In the genomic region with DNA sequence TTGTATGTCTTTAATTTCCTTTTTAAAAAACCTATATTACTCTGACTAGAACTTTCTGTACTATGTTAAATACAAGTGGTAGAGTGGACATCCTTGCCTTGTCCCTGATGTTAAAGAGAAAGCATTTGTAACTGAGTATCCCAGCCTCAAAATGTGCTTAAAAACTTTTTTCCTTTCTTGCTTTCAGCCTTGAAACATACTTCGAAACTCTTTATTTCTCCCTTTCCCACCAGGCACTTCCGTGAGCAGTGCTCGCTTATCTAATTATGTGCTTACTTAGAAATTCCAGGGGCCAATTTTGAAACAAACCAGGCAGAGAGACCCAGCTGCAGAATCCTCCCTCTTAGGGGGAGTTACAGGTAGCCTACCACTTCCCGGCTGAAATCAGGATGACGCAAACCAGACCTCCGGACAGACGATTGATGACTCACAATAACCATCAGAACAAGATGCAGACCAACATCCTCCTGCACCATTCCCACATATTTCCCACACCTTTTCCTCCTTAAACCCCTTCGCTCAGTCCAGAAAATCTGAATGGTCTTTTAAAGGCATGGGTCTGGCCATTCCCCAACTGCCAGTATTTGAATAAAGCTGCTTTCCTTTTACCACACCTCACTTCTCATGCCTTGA, we compare ENCODE assay signal across 11 cellular contexts. TPM values are rescaled to one million over a fixed set of nuclear protein-coding genes. Genes with fewer than 3 reads are reported as not detected.
DNase-seq lines count a peak whose midpoint lies in the region; ATAC-seq and TF ChIP-seq lines count a peak whose summit lies in the region.
"Not testable (repeated sequence)": the region's sequence is repeated elsewhere in the genome, so short reads cannot be mapped to it uniquely, and the experiment has no call there.
"Had no signal": no experiment of that assay in that cellular context is flagged by ENCODE, and none has a peak within 500 bp of the region (broad histone marks: within the 10 kb centered on the region; RNA-seq: fewer than 3 reads in every experiment).

No MANE protein-coding gene starts in this region.

- not testable (repeated sequence) for H3K27ac ChIP-seq in IMR-90 (ENCODE audit: insufficient read depth, low read length)

- H3K27me3 Mint-ChIP-seq in chondrocyte (ENCODE audit: low read depth): peaks cover 41% of the 10 kb centered on the region

- H3K4me1 Mint-ChIP-seq in chondrocyte (ENCODE audit: low read depth): not testable (repeated sequence)

- TF ChIP-seq POLR2A in IMR-90 (IDR thresholded peaks at IDR 0.05; ENCODE audit: low read depth, low read length): not testable (repeated sequence)

- POLR2A ChIA-PET in IMR-90 (lab: Charles Lee; ENCODE audit: unreplicated experiment): not testable (repeated sequence)

- intact Hi-C loops in IMR-90 (cut with micrococcal nuclease); sciatic nerve (cut with DNase I): not testable (repeated sequence)

- H2AK9ac ChIP-seq in IMR-90 (replicated peaks; ENCODE audit: low read depth, low read length, poor library complexity): not testable (repeated sequence)

- BruUV-seq in IMR-90 (replicated peaks; lab: Mats Ljungman, UMichigan): not testable (repeated sequence)

- H3K18ac ChIP-seq in IMR-90 (ENCODE audit: low read depth, low read length): not testable (repeated sequence)

- H3K9me3 ChIP-seq in IMR-90 (ENCODE audit: control insufficient read depth, insufficient read depth, low read length): not testable (repeated sequence)

- not testable (repeated sequence) for H3K9ac ChIP-seq in IMR-90 (ENCODE audit: low read depth, low read length)

- not testable (repeated sequence) for H3K4me1 ChIP-seq in IMR-90 (ENCODE audit: control insufficient read depth, insufficient read depth, low read length)

- H3K9me3 Mint-ChIP-seq in chondrocyte (ENCODE audit: low read depth): not testable (repeated sequence)

- not testable (repeated sequence) for H2BK20ac ChIP-seq in IMR-90 (ENCODE audit: low read depth, low read length)

- H3K56ac ChIP-seq in IMR-90 (ENCODE audit: extremely low read depth, insufficient read depth, low read length): not testable (repeated sequence)

- ATAC-seq in IMR-90 (ENCODE audit: low read depth); sciatic nerve: not testable (repeated sequence)

- in situ Hi-C loops in IMR-90 (cut with MboI; ENCODE audit: low sequenced_read_pairs): not testable (repeated sequence)

- not testable (repeated sequence) for H3K23ac ChIP-seq in IMR-90 (ENCODE audit: low read depth, low read length)

- not testable (repeated sequence) for H4K91ac ChIP-seq in IMR-90 (ENCODE audit: insufficient read depth, low read depth, low read length)

- not testable (repeated sequence) for H2AFZ ChIP-seq in IMR-90 (replicated peaks; ENCODE audit: low read length, poor library complexity)

- H3K79me1 ChIP-seq in IMR-90 (ENCODE audit: low read depth in 1 of 2, low read length in 2 of 2): not testable (repeated sequence)

- not testable (repeated sequence) for H3K14ac ChIP-seq in IMR-90 (replicated peaks; ENCODE audit: low read depth, low read length)

- not testable (repeated sequence) for H2AK5ac ChIP-seq in IMR-90 (ENCODE audit: low read depth, low read length)

- H2BK5ac ChIP-seq in IMR-90 (ENCODE audit: low read depth, low read length, poor library complexity, severe bottlenecking): not testable (repeated sequence)

- not testable (repeated sequence) for TF ChIP-seq CTCF in IMR-90 (conservative IDR thresholded peaks at IDR 0.05; ENCODE audit: low read depth, low read length); chondrocyte (IDR thresholded peaks at IDR 0.05); fibroblast of villous mesenchyme (IDR thresholded peaks at IDR 0.05; ENCODE audit: insufficient read depth, low read depth, low read length)

- 9% methylated on average over 4 of the region's 8 CpGs; no CpG with 5 or more reads in 1 of the 2 experiments for WGBS in IMR-90 (ENCODE audit: extremely low coverage in 2 of 2, insufficient read length in 1 of 2), 2 experiments

- H4K8ac ChIP-seq in IMR-90 (ENCODE audit: low read depth in 2 of 2, low read length in 2 of 2): not testable (repeated sequence)

- not testable (repeated sequence) for H3K4me2 ChIP-seq in IMR-90 (ENCODE audit: low read depth, low read length)

- H3K4me3 ChIP-seq in IMR-90 (ENCODE audit: insufficient read depth, low read depth, low read length); fibroblast of villous mesenchyme (ENCODE audit: low read depth, low read length): not testable (repeated sequence)

- not testable (repeated sequence) for H3K9me1 ChIP-seq in IMR-90 (ENCODE audit: insufficient read depth, low read length)

- H2BK15ac ChIP-seq in IMR-90 (ENCODE audit: low read depth, low read length): not testable (repeated sequence)

- not testable (repeated sequence) for H3K36me3 Mint-ChIP-seq in chondrocyte (ENCODE audit: low read depth)

- not testable (repeated sequence) for H2BK120ac ChIP-seq in IMR-90 (ENCODE audit: low read depth, low read length)

- dilution Hi-C loops in IMR-90 (cut with HindIII; ENCODE audit: low sequenced_read_pairs, unreplicated experiment): not testable (repeated sequence)

- H4K5ac ChIP-seq in IMR-90 (ENCODE audit: low read depth, low read length): not testable (repeated sequence)

- not testable (repeated sequence) for H4K20me1 ChIP-seq in IMR-90 (ENCODE audit: insufficient read depth, low read length)

- not testable (repeated sequence) for H3K27me3 ChIP-seq in IMR-90 (ENCODE audit: control insufficient read depth, insufficient read depth, low read length)

- H3K4me3 Mint-ChIP-seq in chondrocyte (ENCODE audit: unreplicated experiment): not testable (repeated sequence)

- H3K27ac Mint-ChIP-seq in chondrocyte (ENCODE audit: unreplicated experiment): peak overlapping the region; percentile 51

- not testable (repeated sequence) for H3K36me3 ChIP-seq in IMR-90 (ENCODE audit: control insufficient read depth, insufficient read depth, low read length)

- DNase-seq in ELF-1 (ENCODE audit: low read depth, low spot score) (peak; percentile 81), IMR-90 (peak; percentile 17), SW480 (ENCODE audit: low spot score) (peak; percentile 68), fibroblast of villous mesenchyme (ENCODE audit: low read depth) (peak; percentile 74), kidney tubule cell (ENCODE audit: low spot score) (peak; percentile 60), sciatic nerve (ENCODE audit: low spot score) (peak; percentile 13)
- DNase-seq in chondrocyte (ENCODE audit: low spot score): not testable (repeated sequence)

- TF ChIP-seq RAD21 in IMR-90 (IDR thresholded peaks at IDR 0.05; ENCODE audit: low read length): not testable (repeated sequence)

- not testable (repeated sequence) for H3K4ac ChIP-seq in IMR-90 (ENCODE audit: low read depth, low read length)

- CTCF ChIA-PET in IMR-90 (lab: Yijun Ruan, JAX): interaction anchor here (0.6 kb wide), 1 partner anchor 43 kb away, joined by 3 read pairs; no protein-coding TSS in a partner anchor

RNA-seq across cellular contexts. Expression of gene OBP2A, which starts 2.5 kb away (rescaled TPM):
- total RNA-seq in IMR-90 (2012; rRNA removed): not detected in 2 replicates
- not detected in 2 replicates for polyA plus RNA-seq in IMR-90 (2012; rRNA removed)
- not detected in 2 replicates for polyA plus RNA-seq in IMR-90 (2012; cell fraction: cytosol; rRNA removed)
- polyA plus RNA-seq in IMR-90 (2012; cell fraction: nucleus; rRNA removed; ENCODE audit: low replicate concordance): not detected in 2 replicates
- 0.50 TPM in 1 of 3 replicates, not detected in the others for total RNA-seq in chondrocyte
- not detected in 2 replicates for total RNA-seq in fibroblast of villous mesenchyme
- total RNA-seq in sciatic nerve: not detected
- total RNA-seq: CD4-positive, alpha-beta memory T cell; GM23338; Right ventricle myocardium inferior had no signal
- polyA plus RNA-seq: BJ; CD4-positive, alpha-beta memory T cell; GM23338 had no signal

RNA-seq across cellular contexts. Expression of gene PAEP, which starts 18.2 kb away (rescaled TPM):
- total RNA-seq in IMR-90 (2012; rRNA removed) (not detected in 2 replicates), chondrocyte (not detected in 3 replicates), fibroblast of villous mesenchyme (not detected in 2 replicates), sciatic nerve (not detected)
- polyA plus RNA-seq in IMR-90 (2012; rRNA removed): not detected in 2 replicates
- polyA plus RNA-seq in IMR-90 (2012; cell fraction: cytosol; rRNA removed): not detected in 2 replicates
- polyA plus RNA-seq in IMR-90 (2012; cell fraction: nucleus; rRNA removed; ENCODE audit: low replicate concordance): not detected in 2 replicates
- total RNA-seq: CD4-positive, alpha-beta memory T cell; GM23338; Right ventricle myocardium inferior had no signal
- polyA plus RNA-seq: BJ; CD4-positive, alpha-beta memory T cell; GM23338 had no signal

RNA-seq across cellular contexts. Expression of gene LCN1, which starts 22.1 kb away (rescaled TPM):
- not detected in 2 replicates for total RNA-seq in IMR-90 (2012; rRNA removed)
- polyA plus RNA-seq in IMR-90 (2012; rRNA removed): not detected in 2 replicates
- polyA plus RNA-seq in IMR-90 (2012; cell fraction: cytosol; rRNA removed): not detected in 2 replicates
- polyA plus RNA-seq in IMR-90 (2012; cell fraction: nucleus; rRNA removed; ENCODE audit: low replicate concordance): not detected in 2 replicates
- 0.60 TPM in 1 of 3 replicates, not detected in the others for total RNA-seq in chondrocyte
- total RNA-seq in fibroblast of villous mesenchyme: not detected in 2 replicates
- total RNA-seq in sciatic nerve: not detected
- total RNA-seq: CD4-positive, alpha-beta memory T cell; GM23338; Right ventricle myocardium inferior had no signal
- polyA plus RNA-seq: BJ; CD4-positive, alpha-beta memory T cell had no signal

RNA-seq across cellular contexts. Expression of gene MRPS2, which starts 42.9 kb away (rescaled TPM):
- 53.1 and 54.4 TPM in 2 replicates for total RNA-seq in IMR-90 (2012; rRNA removed)
- polyA plus RNA-seq in IMR-90 (2012; rRNA removed): 104 and 142 TPM in 2 replicates
- 57.0 and 155 TPM in 2 replicates for polyA plus RNA-seq in IMR-90 (2012; cell fraction: cytosol; rRNA removed)
- 92.4 and 172 TPM in 2 replicates for polyA plus RNA-seq in IMR-90 (2012; cell fraction: nucleus; rRNA removed; ENCODE audit: low replicate concordance)
- total RNA-seq in chondrocyte: 22.7 to 24.6 TPM (median 24.4 TPM) in 3 replicates
- total RNA-seq in fibroblast of villous mesenchyme: 12.1 and 14.5 TPM in 2 replicates
- 17.5 TPM for total RNA-seq in sciatic nerve
